15 cellular contexts compared by ENCODE assay signal in genomic region chr1:50419907-50420248, GRCh38. TPM values are rescaled to one million over a fixed set of nuclear protein-coding genes. Genes with fewer than 3 reads are reported as not detected.
DNase-seq lines count a peak whose midpoint lies in the region; ATAC-seq and TF ChIP-seq lines count a peak whose summit lies in the region.
"Had no signal": no experiment of that assay in that cellular context is flagged by ENCODE, and none has a peak within 500 bp of the region (broad histone marks: within the 10 kb centered on the region; RNA-seq: fewer than 3 reads in every experiment).

No MANE protein-coding gene starts in this region.

- H3K4me3 ChIP-seq in mesendoderm (ENCODE audit: low read length), result no peak overlapping the region
- H3K4me3 ChIP-seq in mammary epithelial cell (replicated peaks in 1 of 3; ENCODE audit: insufficient read depth in 1 of 3, low read depth in 2 of 3, low read length in 3 of 3), result no peak overlapping the region
- H3K4me3 ChIP-seq: gastrocnemius medialis had no signal

- H2AK5ac ChIP-seq in mesendoderm (ENCODE audit: low read length), result no peak overlapping the region

- DNase-seq in stimulated activated naive CD8-positive, alpha-beta T cell treated with anti-CD3 and anti-CD28 coated beads, Interleukin-15, Interleukin-2, amounts not matched to agents 100 U/mL and 50 U/mL, for 24 hours, result no peak
- DNase-seq in activated CD8-positive, alpha-beta T cell treated with anti-CD3 and anti-CD28 coated beads, Interleukin-2, amount 10 ng/mL, durations not matched to agents 7 days and 5 days, result no peak
- DNase-seq in mesendoderm (peak; percentile 6), SKM-1 treated with dmso at 0.1 percent for 144 hours (lab: John Stamatoyannopoulos, UW; ENCODE audit: unreplicated experiment) (no peak), hypothalamus (lab: John Stamatoyannopoulos, UW) (no peak), SW480 (ENCODE audit: low spot score) (no peak), mammary epithelial cell (no peak)
- DNase-seq: cortex of kidney, gastrocnemius medialis, HCEC 1CT, NCI-H1694 treated with DMSO at 0.1 percent for 48 hours had no signal

- intact Hi-C loops in mammary epithelial cell (cut with micrococcal nuclease), result no loop called here

- H3K27me3 Mint-ChIP-seq in stimulated activated naive CD8-positive, alpha-beta T cell treated with anti-CD3 and anti-CD28 coated beads, Interleukin-15, Interleukin-2, amounts not matched to agents 100 ng/mL and 50 ng/mL, for 24 hours, result peaks cover 78% of the 10 kb centered on the region
- peaks cover 82% of the 10 kb centered on the region for H3K27me3 Mint-ChIP-seq in activated CD8-positive, alpha-beta T cell treated with anti-CD3 and anti-CD28 coated beads, Interleukin-2, amount 10 ng/mL, durations not matched to agents 7 days and 5 days (ENCODE audit: low read depth)

- no peak for ATAC-seq in stimulated activated naive CD8-positive, alpha-beta T cell treated with anti-CD3 and anti-CD28 coated beads, Interleukin-15, Interleukin-2, amounts not matched to agents 100 U/mL and 50 U/mL, for 24 hours
- no peak for ATAC-seq in activated CD8-positive, alpha-beta T cell treated with anti-CD3 and anti-CD28 coated beads, Interleukin-2, amount 10 ng/mL, durations not matched to agents 7 days and 5 days
- ATAC-seq: gastrocnemius medialis had no signal

- H3K4me1 ChIP-seq in mesendoderm (ENCODE audit: control insufficient read depth, low read depth, low read length), result peaks cover 3% of the 10 kb centered on the region
- H3K4me1 ChIP-seq in mammary epithelial cell (ENCODE audit: insufficient read depth, low read length), result peaks cover 22% of the 10 kb centered on the region

- dilution Hi-C loops in mammary epithelial cell (cut with HindIII; ENCODE audit: low sequenced_read_pairs), result no loop called here

- no peak overlapping the region for H2BK120ac ChIP-seq in mesendoderm (ENCODE audit: low read depth, low read length)

- H2BK5ac ChIP-seq in mesendoderm (ENCODE audit: low read length), result no peak overlapping the region

- H4K8ac ChIP-seq in mesendoderm (ENCODE audit: low read depth, low read length), result no peak overlapping the region

- no peaks in the 10 kb centered on the region for H3K36me3 Mint-ChIP-seq in stimulated activated naive CD8-positive, alpha-beta T cell treated with anti-CD3 and anti-CD28 coated beads, Interleukin-15, Interleukin-2, amounts not matched to agents 100 ng/mL and 50 ng/mL, for 24 hours (ENCODE audit: low read depth)
- peaks cover 22% of the 10 kb centered on the region for H3K36me3 Mint-ChIP-seq in activated CD8-positive, alpha-beta T cell treated with anti-CD3 and anti-CD28 coated beads, Interleukin-2, amount 10 ng/mL, durations not matched to agents 7 days and 5 days (ENCODE audit: low read depth)

- H2AFZ ChIP-seq in mammary epithelial cell (ENCODE audit: low read depth, low read length), result no peak overlapping the region

- H3K79me1 ChIP-seq in mesendoderm (ENCODE audit: low read length), result no peaks in the 10 kb centered on the region

- no peak overlapping the region for H3K56ac ChIP-seq in mesendoderm (ENCODE audit: low read length)

- no peak overlapping the region for H3K18ac ChIP-seq in mesendoderm (ENCODE audit: low read length)

- no peak overlapping the region for H4K5ac ChIP-seq in mesendoderm (ENCODE audit: low read length)

- H3K4me2 ChIP-seq in mesendoderm (ENCODE audit: low read length) (no peak overlapping the region), mammary epithelial cell (ENCODE audit: insufficient read depth, low read depth, low read length) (no peak overlapping the region)

- no peaks in the 10 kb centered on the region for H3K9me3 ChIP-seq in mammary epithelial cell (replicated peaks; ENCODE audit: insufficient read depth, low read length)
- H3K9me3 ChIP-seq: gastrocnemius medialis had no signal

- in situ Hi-C loops in mammary epithelial cell (cut with MboI; ENCODE audit: low sequenced_read_pairs in 2 of 2), result no loop called here

- TF ChIP-seq CTCF in mammary epithelial cell (conservative IDR thresholded peaks at IDR 0.05 in 1 of 2, IDR thresholded peaks at IDR 0.05 in 1 of 2; ENCODE audit: extremely low read depth in 1 of 2, insufficient read depth in 1 of 2, low read depth in 1 of 2, low read length in 2 of 2), result no peak

- H3K4me1 Mint-ChIP-seq in stimulated activated naive CD8-positive, alpha-beta T cell treated with anti-CD3 and anti-CD28 coated beads, Interleukin-15, Interleukin-2, amounts not matched to agents 100 ng/mL and 50 ng/mL, for 24 hours (ENCODE audit: low read depth), result peaks cover 62% of the 10 kb centered on the region
- H3K4me1 Mint-ChIP-seq in activated CD8-positive, alpha-beta T cell treated with anti-CD3 and anti-CD28 coated beads, Interleukin-2, amount 10 ng/mL, durations not matched to agents 7 days and 5 days (ENCODE audit: low read depth), result peaks cover 45% of the 10 kb centered on the region

- no peak overlapping the region for H3K4ac ChIP-seq in mesendoderm (ENCODE audit: low read depth, low read length)

- H3K9me3 Mint-ChIP-seq in stimulated activated naive CD8-positive, alpha-beta T cell treated with anti-CD3 and anti-CD28 coated beads, Interleukin-15, Interleukin-2, amounts not matched to agents 100 ng/mL and 50 ng/mL, for 24 hours, result no peaks in the 10 kb centered on the region
- H3K9me3 Mint-ChIP-seq in activated CD8-positive, alpha-beta T cell treated with anti-CD3 and anti-CD28 coated beads, Interleukin-2, amount 10 ng/mL, durations not matched to agents 7 days and 5 days (ENCODE audit: insufficient read depth), result no peaks in the 10 kb centered on the region

- no peaks in the 10 kb centered on the region for H4K20me1 ChIP-seq in mammary epithelial cell (ENCODE audit: insufficient read depth, low read length)

- H3K23ac ChIP-seq in mesendoderm (ENCODE audit: low read length), result no peak overlapping the region

- H3K36me3 ChIP-seq in mesendoderm (ENCODE audit: control insufficient read depth, insufficient read depth, low read length) (no peaks in the 10 kb centered on the region), mammary epithelial cell (ENCODE audit: insufficient read depth, low read length) (no peaks in the 10 kb centered on the region)
- H3K36me3 ChIP-seq: gastrocnemius medialis had no signal

- WGBS in mesendoderm (ENCODE audit: extremely low coverage, insufficient coverage, low lambda C conversion rate), result no CpG with 5 or more reads among the region's 5 CpGs
- WGBS in mammary epithelial cell (ENCODE audit: low coverage, missing lambda C conversion rate), result 3% methylated on average over 5 of the region's 5 CpGs

- H3K4me3 Mint-ChIP-seq in stimulated activated naive CD8-positive, alpha-beta T cell treated with anti-CD3 and anti-CD28 coated beads, Interleukin-15, Interleukin-2, amounts not matched to agents 100 ng/mL and 50 ng/mL, for 24 hours, result peak overlapping the region; percentile 2
- H3K4me3 Mint-ChIP-seq in activated CD8-positive, alpha-beta T cell treated with anti-CD3 and anti-CD28 coated beads, Interleukin-2, amount 10 ng/mL, durations not matched to agents 7 days and 5 days, result peak overlapping the region; percentile 29

- no peak overlapping the region for H2BK15ac ChIP-seq in mesendoderm (replicated peaks; ENCODE audit: low read depth)

- BruUV-seq in mammary epithelial cell (replicated peaks; lab: Mats Ljungman, UMichigan), result no TSS peak

- no peaks in the 10 kb centered on the region for H3K79me2 ChIP-seq in mesendoderm (ENCODE audit: control insufficient read depth, insufficient read depth, low read length)
- H3K79me2 ChIP-seq in mammary epithelial cell (ENCODE audit: insufficient read depth, low read length), result no peaks in the 10 kb centered on the region

- H3K27me3 ChIP-seq in mesendoderm (ENCODE audit: insufficient read depth, low read length, poor library complexity), result peaks cover 79% of the 10 kb centered on the region
- H3K27me3 ChIP-seq in mammary epithelial cell (ENCODE audit: insufficient read depth, low read length), result peaks cover 95% of the 10 kb centered on the region

- H3K27ac Mint-ChIP-seq in stimulated activated naive CD8-positive, alpha-beta T cell treated with anti-CD3 and anti-CD28 coated beads, Interleukin-15, Interleukin-2, amounts not matched to agents 100 ng/mL and 50 ng/mL, for 24 hours, result peak overlapping the region; percentile 63
- H3K27ac Mint-ChIP-seq in activated CD8-positive, alpha-beta T cell treated with anti-CD3 and anti-CD28 coated beads, Interleukin-2, amount 10 ng/mL, durations not matched to agents 7 days and 5 days, result peak overlapping the region; percentile 56

- H3K27ac ChIP-seq in mesendoderm (ENCODE audit: low read depth, low read length) (no peak overlapping the region), mammary epithelial cell (ENCODE audit: insufficient read depth, low read depth, low read length) (no peak overlapping the region)
- H3K27ac ChIP-seq: gastrocnemius medialis had no signal

- POLR2A ChIA-PET in activated CD8-positive, alpha-beta T cell treated with anti-CD3 and anti-CD28 coated beads, Interleukin-2, amount 10 ng/mL, durations not matched to agents 7 days and 5 days (lab: Charles Lee), result no interaction called here

- H3K9ac ChIP-seq in mesendoderm (ENCODE audit: low read length) (no peak overlapping the region), mammary epithelial cell (ENCODE audit: insufficient read depth, low read length) (no peak overlapping the region)

- CTCF ChIA-PET in activated CD8-positive, alpha-beta T cell treated with anti-CD3 and anti-CD28 coated beads, Interleukin-2, amount 10 ng/mL, durations not matched to agents 7 days and 5 days (lab: Charles Lee), result no interaction called here
- CTCF ChIA-PET in mammary epithelial cell (lab: Charles Lee; ENCODE audit: low non-redundant PET), result no interaction called here

RNA-seq across cellular contexts. Expression of gene DMRTA2, which starts 3.4 kb away (rescaled TPM):
- not detected for total RNA-seq in activated CD8-positive, alpha-beta T cell treated with anti-CD3 and anti-CD28 coated beads, Interleukin-2, amount 10 ng/mL, durations not matched to agents 7 days and 5 days
- polyA plus RNA-seq in mesendoderm (2013, experiment 1 of 2), result 0.03 TPM
- 0.04 TPM for polyA plus RNA-seq in mesendoderm (2013, experiment 2 of 2)
- under 1 TPM in 1 of 2 donors, not detected in 1; under 0.01 TPM for total RNA-seq in mammary epithelial cell
- not detected for polyA plus RNA-seq in mammary epithelial cell
- polyA minus RNA-seq in mammary epithelial cell, result not detected
- total RNA-seq: epithelial cell of proximal tubule, gastrocnemius medialis, liver, MCF 10A had no signal
- polyA plus RNA-seq: liver had no signal
